2 cellular contexts compared by ENCODE assay signal in the genomic region with DNA sequence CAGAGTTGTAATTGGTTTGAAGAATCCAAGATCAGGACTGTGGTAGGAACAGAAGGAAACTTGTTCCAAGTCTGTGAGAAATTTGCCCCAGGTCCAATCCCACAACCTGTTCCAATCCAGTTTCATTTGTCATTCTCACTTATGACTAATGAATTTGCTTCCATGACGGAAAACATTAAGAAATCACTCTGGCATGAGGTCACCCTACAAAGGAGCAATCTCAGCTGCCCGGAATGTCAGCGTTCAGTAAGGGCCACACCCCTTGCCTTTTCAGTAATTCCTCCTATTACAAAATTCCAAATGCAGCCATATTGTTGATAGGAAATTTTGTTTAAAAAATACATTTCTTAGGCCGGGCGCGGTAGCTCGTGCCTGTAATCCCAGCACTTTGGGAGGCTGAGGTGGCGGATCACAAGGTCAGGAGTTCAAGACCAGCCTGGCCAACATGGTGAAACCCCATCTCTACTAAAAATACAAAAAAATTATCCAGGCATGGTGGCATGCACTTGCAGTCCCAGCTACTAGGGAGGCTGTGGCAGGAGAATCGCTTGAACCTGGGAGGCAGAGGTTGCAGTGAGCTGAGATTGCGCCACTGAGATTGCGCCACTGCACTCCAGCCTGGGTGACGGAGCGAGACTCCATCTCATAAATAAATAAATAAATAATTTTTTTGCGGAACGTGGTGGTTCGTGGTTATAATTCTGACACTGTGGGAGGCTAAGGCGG.
TF ChIP-seq lines count a peak whose summit lies in the region.
"Not testable (repeated sequence)": the region's sequence is repeated elsewhere in the genome, so short reads cannot be mapped to it uniquely, and the experiment has no call there.

No MANE protein-coding gene starts in this region.

TF ChIP-seq in IMR-90, 13 proteins besides CTCF, POLR2A, EP300 and RAD21:
- TF ChIP-seq FOS (IDR thresholded peaks at IDR 0.05; ENCODE audit: low read depth, low read length) (peak; percentile 88), RCOR1 (IDR thresholded peaks at IDR 0.05; ENCODE audit: insufficient replicate concordance, low read length) (peak; percentile 71), NFE2L2 (IDR thresholded peaks at IDR 0.05; ENCODE audit: low read depth, low read length) (peak; percentile 39; the same call in 1 of the 2 replicates), MAFK (IDR thresholded peaks at IDR 0.05; ENCODE audit: low read depth, low read length) (peak; percentile 47; the same call in 1 of the 2 replicates), CEBPB (IDR thresholded peaks at IDR 0.05; ENCODE audit: low read depth, low read length) (peak; percentile 93)

TF ChIP-seq in HepG2, 621 proteins besides CTCF, POLR2A, EP300 and RAD21:
- TF ChIP-seq CEBPG (CRISPR knock-in tag; IDR thresholded peaks at IDR 0.05) (peak; percentile 74), ZBTB21 (CRISPR knock-in tag; IDR thresholded peaks at IDR 0.05) (peak; percentile 79), SAP130 (CRISPR knock-in tag; IDR thresholded peaks at IDR 0.05; ENCODE audit: low read depth) (0 out of 2 replicates have a peak, but pooled peaks have one; percentile 12), CEBPB (IDR thresholded peaks at IDR 0.05; ENCODE audit: borderline replicate concordance, low read depth, low read length) (peak; percentile 70), HOXA3 (CRISPR knock-in tag; IDR thresholded peaks at IDR 0.05) (0 out of 2 replicates have a peak, but pooled peaks have one; percentile 46), ZNF460 (CRISPR knock-in tag; IDR thresholded peaks at IDR 0.05; ENCODE audit: borderline replicate concordance) (peak; percentile 46; the same call in 1 of the 2 replicates), FOSL2 (CRISPR knock-in tag; IDR thresholded peaks at IDR 0.05) (peak; percentile 9; the same call in 1 of the 2 replicates), ZMYM3 (CRISPR knock-in tag; IDR thresholded peaks at IDR 0.05) (0 out of 2 replicates have a peak, but pooled peaks have one; percentile 15), ATF7 (IDR thresholded peaks at IDR 0.05) (peak; percentile 29), CREB1 (IDR thresholded peaks at IDR 0.05) (peak; percentile 69)
- TF ChIP-seq ATF7, CREB1 (CRISPR knock-in tag; IDR thresholded peaks at IDR 0.05): not testable (repeated sequence)
- TF ChIP-seq, protein P1, sequence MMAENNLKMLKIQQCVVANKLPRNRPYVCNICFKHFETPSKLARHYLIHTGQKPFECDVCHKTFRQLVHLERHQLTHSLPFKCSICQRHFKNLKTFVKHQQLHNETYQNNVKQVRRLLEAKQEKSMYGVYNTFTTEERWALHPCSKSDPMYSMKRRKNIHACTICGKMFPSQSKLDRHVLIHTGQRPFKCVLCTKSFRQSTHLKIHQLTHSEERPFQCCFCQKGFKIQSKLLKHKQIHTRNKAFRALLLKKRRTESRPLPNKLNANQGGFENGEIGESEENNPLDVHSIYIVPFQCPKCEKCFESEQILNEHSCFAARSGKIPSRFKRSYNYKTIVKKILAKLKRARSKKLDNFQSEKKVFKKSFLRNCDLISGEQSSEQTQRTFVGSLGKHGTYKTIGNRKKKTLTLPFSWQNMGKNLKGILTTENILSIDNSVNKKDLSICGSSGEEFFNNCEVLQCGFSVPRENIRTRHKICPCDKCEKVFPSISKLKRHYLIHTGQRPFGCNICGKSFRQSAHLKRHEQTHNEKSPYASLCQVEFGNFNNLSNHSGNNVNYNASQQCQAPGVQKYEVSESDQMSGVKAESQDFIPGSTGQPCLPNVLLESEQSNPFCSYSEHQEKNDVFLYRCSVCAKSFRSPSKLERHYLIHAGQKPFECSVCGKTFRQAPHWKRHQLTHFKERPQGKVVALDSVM (CRISPR knock-in tag; IDR thresholded peaks at IDR 0.05): peak; percentile 76
- TF ChIP-seq, protein P2, sequence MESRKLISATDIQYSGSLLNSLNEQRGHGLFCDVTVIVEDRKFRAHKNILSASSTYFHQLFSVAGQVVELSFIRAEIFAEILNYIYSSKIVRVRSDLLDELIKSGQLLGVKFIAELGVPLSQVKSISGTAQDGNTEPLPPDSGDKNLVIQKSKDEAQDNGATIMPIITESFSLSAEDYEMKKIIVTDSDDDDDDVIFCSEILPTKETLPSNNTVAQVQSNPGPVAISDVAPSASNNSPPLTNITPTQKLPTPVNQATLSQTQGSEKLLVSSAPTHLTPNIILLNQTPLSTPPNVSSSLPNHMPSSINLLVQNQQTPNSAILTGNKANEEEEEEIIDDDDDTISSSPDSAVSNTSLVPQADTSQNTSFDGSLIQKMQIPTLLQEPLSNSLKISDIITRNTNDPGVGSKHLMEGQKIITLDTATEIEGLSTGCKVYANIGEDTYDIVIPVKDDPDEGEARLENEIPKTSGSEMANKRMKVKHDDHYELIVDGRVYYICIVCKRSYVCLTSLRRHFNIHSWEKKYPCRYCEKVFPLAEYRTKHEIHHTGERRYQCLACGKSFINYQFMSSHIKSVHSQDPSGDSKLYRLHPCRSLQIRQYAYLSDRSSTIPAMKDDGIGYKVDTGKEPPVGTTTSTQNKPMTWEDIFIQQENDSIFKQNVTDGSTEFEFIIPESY (CRISPR knock-in tag; IDR thresholded peaks at IDR 0.05): peak; percentile 46; the same call in 1 of the 2 replicates
- TF ChIP-seq, protein P3, sequence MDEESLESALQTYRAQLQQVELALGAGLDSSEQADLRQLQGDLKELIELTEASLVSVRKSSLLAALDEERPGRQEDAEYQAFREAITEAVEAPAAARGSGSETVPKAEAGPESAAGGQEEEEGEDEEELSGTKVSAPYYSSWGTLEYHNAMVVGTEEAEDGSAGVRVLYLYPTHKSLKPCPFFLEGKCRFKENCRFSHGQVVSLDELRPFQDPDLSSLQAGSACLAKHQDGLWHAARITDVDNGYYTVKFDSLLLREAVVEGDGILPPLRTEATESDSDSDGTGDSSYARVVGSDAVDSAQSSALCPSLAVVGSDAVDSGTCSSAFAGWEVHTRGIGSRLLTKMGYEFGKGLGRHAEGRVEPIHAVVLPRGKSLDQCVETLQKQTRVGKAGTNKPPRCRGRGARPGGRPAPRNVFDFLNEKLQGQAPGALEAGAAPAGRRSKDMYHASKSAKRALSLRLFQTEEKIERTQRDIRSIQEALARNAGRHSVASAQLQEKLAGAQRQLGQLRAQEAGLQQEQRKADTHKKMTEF (CRISPR knock-in tag; IDR thresholded peaks at IDR 0.05): 0 out of 2 replicates have a peak, but pooled peaks have one; percentile 22
